9 cellular contexts compared by ENCODE assay signal in the genomic region with DNA sequence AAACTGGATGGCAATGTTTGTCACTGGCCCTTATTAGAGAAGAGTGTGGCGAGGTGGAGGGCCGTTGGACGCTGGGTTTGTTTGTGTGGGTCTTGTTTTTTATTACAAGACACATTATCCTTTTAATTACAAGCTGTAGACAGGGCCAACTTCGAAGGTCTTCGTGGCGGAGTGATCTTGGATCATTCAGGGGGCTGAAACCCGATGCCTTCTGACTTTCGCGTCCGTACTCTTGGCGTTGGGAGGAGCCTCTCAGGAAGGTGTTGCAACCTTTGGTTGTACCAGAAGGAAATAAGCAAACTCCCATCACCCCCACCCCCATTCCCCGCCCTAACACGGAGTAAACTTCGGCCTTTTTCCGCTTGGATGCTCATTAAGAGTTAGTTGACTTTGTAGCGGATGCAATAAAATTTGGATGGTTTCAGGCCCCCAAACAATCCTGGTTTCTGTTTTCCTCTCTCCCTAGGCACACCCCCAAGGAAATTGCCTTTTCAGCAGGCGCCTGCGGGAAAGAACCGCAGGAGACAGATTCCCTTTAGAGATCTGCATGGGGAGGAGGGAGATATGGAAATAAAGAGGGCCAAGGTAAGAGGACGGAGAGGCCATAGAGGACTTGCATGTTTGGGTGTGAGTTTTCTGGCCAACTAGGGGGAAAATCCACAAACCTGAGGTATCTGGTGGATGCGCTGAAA.
DNase-seq lines count a peak whose midpoint lies in the region; ATAC-seq, FAIRE-seq and TF ChIP-seq lines count a peak whose summit lies in the region.
"Had no signal": no experiment of that assay in that cellular context is flagged by ENCODE, and none has a peak within 500 bp of the region (broad histone marks: within the 10 kb centered on the region; RNA-seq: fewer than 3 reads in every experiment).

No MANE protein-coding gene starts in this region.

- 32% methylated on average over 21 of the region's 21 CpGs for WGBS in A549 (ENCODE audit: missing lambda C conversion rate)
- 15 to 37% methylated on average over 8 to 21 of the region's 21 CpGs for WGBS in transverse colon (ENCODE audit: low coverage in 1 of 2), 2 donors

- TF ChIP-seq POLR2A in A549 (IDR thresholded peaks at IDR 0.05; ENCODE audit: low read length) (no peak), transverse colon (IDR thresholded peaks at IDR 0.05) (no peak)

- no peaks in the 10 kb centered on the region for H3K36me3 Mint-ChIP-seq in glutamatergic neuron (ENCODE audit: unreplicated experiment)

- DNase-seq in A549 (ENCODE audit: low read depth in 1 of 2, low spot score in 1 of 2): peak; percentile 35 to 61
- peak; percentile 39 for DNase-seq in HEK293T (ENCODE audit: extremely low spot score)
- DNase-seq in NT2/D1 (ENCODE audit: low read depth, low spot score): no peak
- DNase-seq in glutamatergic neuron: peak; percentile 24
- DNase-seq in transverse colon: peak; percentile 82
- DNase-seq in GDM1 (lab: John Stamatoyannopoulos, UW): no peak

- POLR2A ChIA-PET in A549 (lab: Yijun Ruan, JAX): no interaction called here
- POLR2A ChIA-PET in HEK293T (lab: Yijun Ruan, JAX): interaction anchor here (0.7 to 1.1 kb wide), 4 partner anchors 21 to 342 kb away, joined by 3 to 5 read pairs (median 3); no protein-coding TSS in a partner anchor

- ATAC-seq in A549 (peak; percentile 14 to 42; a peak in 4 of 6 replicates), HG02588 (IDR thresholded peaks at IDR 0.05; ENCODE audit: unreplicated experiment) (no peak), GM18870 (IDR thresholded peaks at IDR 0.05; ENCODE audit: unreplicated experiment) (no peak)

- TF ChIP-seq CTCF in A549 (IDR thresholded peaks at IDR 0.05) (no peak), glutamatergic neuron (IDR thresholded peaks at IDR 0.05; ENCODE audit: partially characterized antibody, unreplicated experiment) (no peak), transverse colon (IDR thresholded peaks at IDR 0.05) (peak in 1 of 5 experiments; percentile 10)

- FAIRE-seq in A549 (lab: Jason Lieb, UNC): no peak

- no peak overlapping the region for H3K27ac Mint-ChIP-seq in glutamatergic neuron (ENCODE audit: unreplicated experiment)

- H3K4me1 ChIP-seq in A549: 0 out of 3 replicates have a peak, but pooled peaks cover 10% of the 10 kb centered on the region
- peaks cover 2% of the 10 kb centered on the region for H3K4me1 ChIP-seq in NT2/D1 (ENCODE audit: insufficient read depth, insufficient read length)
- H3K4me1 ChIP-seq in transverse colon: peaks cover 8 to 56% (median 33%) of the 10 kb centered on the region in 4 donors

- no peak for TF ChIP-seq RAD21 in A549 (conservative IDR thresholded peaks at IDR 0.05 in 1 of 2, IDR thresholded peaks at IDR 0.05 in 1 of 2)

- peak overlapping the region; percentile 76 for H3K4me2 ChIP-seq in A549

- H3K36me3 ChIP-seq in NT2/D1 (ENCODE audit: insufficient read depth, insufficient read length, low read length) (no peaks in the 10 kb centered on the region), transverse colon (no peaks in the 10 kb centered on the region)

- in situ Hi-C loops in transverse colon (cut with MboI; ENCODE audit: low pct_ligation_motif_present in 1 of 4, low pct_unique_long_range_greater_than_20kb in 1 of 4, low sequenced_read_pairs in 3 of 4): loop anchor here (10.0 to 25.0 kb wide), 5 partner anchors 593 to 1330 kb away; partner anchors contain the start of genes HOXA11 (in 3 of the 4), SKAP2 (in 3 of the 4), HOXA10 (in 1 of the 4) and HOXA3 (in 1 of the 4)

- CTCF ChIA-PET in A549 (lab: Yijun Ruan, JAX) (interaction anchor here (1.4 to 1.5 kb wide), 2 partner anchors 507 to 512 kb away, joined by 3 to 5 read pairs; no protein-coding TSS in a partner anchor), HEK293T (lab: Yijun Ruan, JAX) (no interaction called here)

- intact Hi-C loops in transverse colon (cut with DNase I; ENCODE audit: low total_unique reads): loop anchor here (2.0 to 10.0 kb wide), 2 partner anchors 343 to 1307 kb away; partner anchors contain the start of genes CBX3, HNRNPA2B1 and HOXA9

- no peak for TF ChIP-seq EP300 in A549 (IDR thresholded peaks at IDR 0.05)
- TF ChIP-seq EP300 in transverse colon (IDR thresholded peaks at IDR 0.05; ENCODE audit: low read depth): no peak

- H3K9me3 ChIP-seq in A549 (no peaks in the 10 kb centered on the region), NT2/D1 (ENCODE audit: insufficient read depth, low read length) (no peaks in the 10 kb centered on the region), transverse colon (no peaks in the 10 kb centered on the region)

- H3K27me3 Mint-ChIP-seq in glutamatergic neuron (ENCODE audit: unreplicated experiment): peaks cover 9% of the 10 kb centered on the region

- H3K9me3 Mint-ChIP-seq in glutamatergic neuron (ENCODE audit: unreplicated experiment): peaks cover 14% of the 10 kb centered on the region

- H3K4me3 ChIP-seq in A549 (peak overlapping the region; percentile 64), NT2/D1 (ENCODE audit: insufficient read length, low read depth) (peak overlapping the region; percentile 33), transverse colon (peak overlapping the region in 3 of 4 donors; percentile 28 to 53 (median 40))

- H3K4me3 Mint-ChIP-seq in glutamatergic neuron (ENCODE audit: unreplicated experiment): no peak overlapping the region
- H3K4me3 Mint-ChIP-seq: central memory CD8-positive, alpha-beta T cell had no signal

- H3K27me3 ChIP-seq in NT2/D1 (ENCODE audit: insufficient read depth, insufficient read length) (peaks cover 79% of the 10 kb centered on the region), transverse colon (peaks cover 96% of the 10 kb centered on the region)

- peak overlapping the region; percentile 18 for H3K9ac ChIP-seq in NT2/D1 (ENCODE audit: insufficient read length, low read depth)

- H3K27ac ChIP-seq in A549 (peak overlapping the region; percentile 76 to 86), transverse colon (peak overlapping the region; percentile 87 to 94 (median 88))

- H3K4me1 Mint-ChIP-seq in glutamatergic neuron (ENCODE audit: low read depth, unreplicated experiment): peaks cover 45% of the 10 kb centered on the region

TF ChIP-seq in A549, 52 proteins besides CTCF, POLR2A, EP300 and RAD21:
- TF ChIP-seq PHF8 (IDR thresholded peaks at IDR 0.05; ENCODE audit: borderline replicate concordance, low read depth) (peak; percentile 76; the same call in 1 of the 2 replicates), CEBPB (IDR thresholded peaks at IDR 0.05) (peak; percentile 66 to 75; a peak in 3 of 4 replicates), PBX3 (IDR thresholded peaks at IDR 0.05) (no peak), HDAC2 (IDR thresholded peaks at IDR 0.05) (no peak), SMC3 (IDR thresholded peaks at IDR 0.05) (no peak)
- TF ChIP-seq, protein P1, sequence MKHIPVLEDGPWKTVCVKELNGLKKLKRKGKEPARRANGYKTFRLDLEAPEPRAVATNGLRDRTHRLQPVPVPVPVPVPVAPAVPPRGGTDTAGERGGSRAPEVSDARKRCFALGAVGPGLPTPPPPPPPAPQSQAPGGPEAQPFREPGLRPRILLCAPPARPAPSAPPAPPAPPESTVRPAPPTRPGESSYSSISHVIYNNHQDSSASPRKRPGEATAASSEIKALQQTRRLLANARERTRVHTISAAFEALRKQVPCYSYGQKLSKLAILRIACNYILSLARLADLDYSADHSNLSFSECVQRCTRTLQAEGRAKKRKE (CRISPR knock-in tag; IDR thresholded peaks at IDR 0.05; ENCODE audit: low read depth): no peak

TF ChIP-seq in HEK293T, 16 proteins besides CTCF, POLR2A, EP300 and RAD21:
- TF ChIP-seq SUZ12 (IDR thresholded peaks at IDR 0.05) (no peak), L3MBTL2 (conservative IDR thresholded peaks at IDR 0.05) (0 out of 2 replicates have a peak, but pooled peaks have one; percentile 25), CTBP1 (IDR thresholded peaks at IDR 0.05; ENCODE audit: borderline replicate concordance) (peak; percentile 77)

Comparison
In these comparisons a context has a peak if more than half of its experiments do, and no peak if none do; other contexts are left out.
1. ATAC-seq: peak in A549 (2 of 2); none in HG02588 (single experiment) and GM18870 (single experiment).
2. DNase-seq: peak in A549 (2 of 2), HEK293T (single experiment), glutamatergic neuron (single experiment) and transverse colon (single experiment); none in NT2/D1 (single experiment) and GDM1 (single experiment).
3. Peak in every context shown above with its lines, with median percentiles within 50 percentile points of each other: H3K4me3 ChIP-seq.